In genomic region chr17:78822552-78822951, GRCh38 we compare ENCODE assay signal across 13 cellular contexts. TPM values are rescaled to one million over a fixed set of nuclear protein-coding genes. Genes with fewer than 3 reads are reported as not detected.
DNase-seq lines count a peak whose midpoint lies in the region; TF ChIP-seq lines count a peak whose summit lies in the region.
"Had no signal": no experiment of that assay in that cellular context is flagged by ENCODE, and none has a peak within 500 bp of the region (broad histone marks: within the 10 kb centered on the region; RNA-seq: fewer than 3 reads in every experiment).

No MANE protein-coding gene starts in this region.

- no peak overlapping the region for H3K4me3 Mint-ChIP-seq in MCF 10A (ENCODE audit: unreplicated experiment)
- H3K4me3 Mint-ChIP-seq: stimulated activated memory B cell treated with anti-CD40 and anti-IgM and Interleukin-4, amounts not matched to agents 10 μg/mL and 1 μg/mL and 100 μg/mL, for 72 hours had no signal

- H3K36me3 ChIP-seq in mammary epithelial cell (ENCODE audit: insufficient read depth, low read length) (peaks cover 37% of the 10 kb centered on the region), adipocyte (ENCODE audit: control insufficient read depth, insufficient read depth, low read length, severe bottlenecking) (peaks cover 91% of the 10 kb centered on the region), tibial nerve (peaks cover 0 to 98% (median 43%) of the 10 kb centered on the region in 3 donors)
- H3K36me3 ChIP-seq in effector memory CD4-positive, alpha-beta T cell (ENCODE audit: control insufficient read depth, insufficient read depth, low read length) = peaks cover 72% of the 10 kb centered on the region

- H3K9me3 Mint-ChIP-seq in MCF 10A (ENCODE audit: unreplicated experiment) = no peaks in the 10 kb centered on the region
- H3K9me3 Mint-ChIP-seq: stimulated activated memory B cell treated with anti-CD40 and anti-IgM and Interleukin-4, amounts not matched to agents 10 μg/mL and 1 μg/mL and 100 μg/mL, for 72 hours had no signal

- H3K9ac ChIP-seq in mammary epithelial cell (ENCODE audit: insufficient read depth, low read length) (no peak overlapping the region), adipocyte (ENCODE audit: low read length) (peak overlapping the region; percentile 14)

- H3K36me3 Mint-ChIP-seq in MCF 10A (ENCODE audit: insufficient read depth, unreplicated experiment) = peaks cover 86% of the 10 kb centered on the region

- TF ChIP-seq POLR2A in tibial nerve (IDR thresholded peaks at IDR 0.05) = no peak

- 95% methylated on average over 8 of the region's 14 CpGs for WGBS in mammary epithelial cell (ENCODE audit: low coverage, missing lambda C conversion rate)
- 62 to 71% methylated on average over 13 to 14 of the region's 14 CpGs for WGBS in tibial nerve, 2 donors

- peaks cover 34% of the 10 kb centered on the region for H3K79me2 ChIP-seq in mammary epithelial cell (ENCODE audit: insufficient read depth, low read length)

- H3K27me3 ChIP-seq in mammary epithelial cell (ENCODE audit: insufficient read depth, low read length) (no peaks in the 10 kb centered on the region), adipocyte (replicated peaks; ENCODE audit: control insufficient read depth, insufficient read depth, low read length) (no peaks in the 10 kb centered on the region), tibial nerve (no peaks in the 10 kb centered on the region)
- H3K27me3 ChIP-seq in effector memory CD4-positive, alpha-beta T cell (replicated peaks; ENCODE audit: control insufficient read depth, insufficient read depth, low read length, poor library complexity, severe bottlenecking) = no peaks in the 10 kb centered on the region

- H3K9me3 ChIP-seq in mammary epithelial cell (replicated peaks; ENCODE audit: insufficient read depth, low read length) (no peaks in the 10 kb centered on the region), adipocyte (ENCODE audit: control insufficient read depth, low read length) (no peaks in the 10 kb centered on the region), tibial nerve (no peaks in the 10 kb centered on the region)
- no peaks in the 10 kb centered on the region for H3K9me3 ChIP-seq in effector memory CD4-positive, alpha-beta T cell (ENCODE audit: control insufficient read depth, low read length)

- no peaks in the 10 kb centered on the region for H3K27me3 Mint-ChIP-seq in MCF 10A (ENCODE audit: insufficient read depth, unreplicated experiment)
- H3K27me3 Mint-ChIP-seq: stimulated activated memory B cell treated with anti-CD40 and anti-IgM and Interleukin-4, amounts not matched to agents 10 μg/mL and 1 μg/mL and 100 μg/mL, for 72 hours had no signal

- dilution Hi-C loops in mammary epithelial cell (cut with HindIII; ENCODE audit: low sequenced_read_pairs) = no loop called here

- H3K4me1 ChIP-seq in mammary epithelial cell (ENCODE audit: insufficient read depth, low read length) = no peaks in the 10 kb centered on the region
- H3K4me1 ChIP-seq in adipocyte (ENCODE audit: control insufficient read depth, insufficient read depth, low read length) = peaks cover 4% of the 10 kb centered on the region
- peaks cover 0 to 14% (median 6%) of the 10 kb centered on the region in 4 donors for H3K4me1 ChIP-seq in tibial nerve
- peaks cover 35% of the 10 kb centered on the region for H3K4me1 ChIP-seq in effector memory CD4-positive, alpha-beta T cell (ENCODE audit: control insufficient read depth, insufficient read depth, low read length, poor library complexity, severe bottlenecking)

- no peak overlapping the region for H3K27ac ChIP-seq in mammary epithelial cell (ENCODE audit: insufficient read depth, low read depth, low read length)
- peak overlapping the region in 3 of 4 donors; percentile 24 to 83 (median 82) for H3K27ac ChIP-seq in tibial nerve
- no peak overlapping the region for H3K27ac ChIP-seq in effector memory CD4-positive, alpha-beta T cell (ENCODE audit: insufficient read depth, low read length, poor library complexity, severe bottlenecking)

- in situ Hi-C loops in mammary epithelial cell (cut with MboI; ENCODE audit: low sequenced_read_pairs in 2 of 2) = no loop called here

- POLR2A ChIA-PET in MCF 10A (lab: Yijun Ruan, JAX) = interaction anchor here (1.3 kb wide), 1 partner anchor 18 kb away, joined by 3 read pairs; the partner anchor contains the start of gene USP36

- H3K4me2 ChIP-seq in mammary epithelial cell (ENCODE audit: insufficient read depth, low read depth, low read length) = no peak overlapping the region

- no peak overlapping the region for H2AFZ ChIP-seq in mammary epithelial cell (ENCODE audit: low read depth, low read length)

- H3K4me3 ChIP-seq in mammary epithelial cell (replicated peaks in 1 of 3; ENCODE audit: insufficient read depth in 1 of 3, low read depth in 2 of 3, low read length in 3 of 3) (no peak overlapping the region), adipocyte (ENCODE audit: low read length) (no peak overlapping the region), tibial nerve (no peak overlapping the region)
- no peak overlapping the region for H3K4me3 ChIP-seq in effector memory CD4-positive, alpha-beta T cell (ENCODE audit: insufficient read depth, low read depth, low read length, poor library complexity, severe bottlenecking)

- peaks cover 5% of the 10 kb centered on the region for H3K4me1 Mint-ChIP-seq in MCF 10A (ENCODE audit: insufficient read depth, unreplicated experiment)

- H3K27ac Mint-ChIP-seq in MCF 10A (ENCODE audit: low read depth, unreplicated experiment) = peak overlapping the region; percentile 67
- H3K27ac Mint-ChIP-seq: stimulated activated memory B cell treated with anti-CD40 and anti-IgM and Interleukin-4, amounts not matched to agents 10 μg/mL and 1 μg/mL and 100 μg/mL, for 72 hours had no signal

- no peak for TF ChIP-seq CTCF in MCF 10A (IDR thresholded peaks at IDR 0.05; ENCODE audit: unreplicated experiment)
- no peak for TF ChIP-seq CTCF in mammary epithelial cell (conservative IDR thresholded peaks at IDR 0.05 in 1 of 2, IDR thresholded peaks at IDR 0.05 in 1 of 2; ENCODE audit: extremely low read depth in 1 of 2, insufficient read depth in 1 of 2, low read depth in 1 of 2, low read length in 2 of 2)
- no peak for TF ChIP-seq CTCF in tibial nerve (IDR thresholded peaks at IDR 0.05)

- TF ChIP-seq EP300 in tibial nerve (IDR thresholded peaks at IDR 0.05) = peak in 1 of 2 donors; percentile 61

- DNase-seq in MCF 10A (ENCODE audit: unreplicated experiment) (no peak), mammary epithelial cell (no peak), adipocyte (ENCODE audit: low read depth) (peak; percentile 94), globus pallidus (ENCODE audit: low spot score) (peak; percentile 43), tibial nerve (ENCODE audit: low spot score in 2 of 2) (no peak), NCI-H2227 treated with DMSO at 0.1 percent for 48 hours (lab: John Stamatoyannopoulos, UW) (no peak), NCI-H1092 treated with DMSO at 0.1 percent for 48 hours (lab: John Stamatoyannopoulos, UW) (no peak)
- no peak for DNase-seq in effector memory CD4-positive, alpha-beta T cell
- DNase-seq: activated CD4-positive, alpha-beta T cell treated with anti-CD3 and anti-CD28 coated beads for 1 hour; effector CD8-positive, alpha-beta T cell; kidney glomerular epithelial cell; NK-92 treated with Interleukin-12 subunit alpha and Interleukin-12 subunit beta, amount 100 ng/mL, for 24 hours had no signal

- no peaks in the 10 kb centered on the region for H4K20me1 ChIP-seq in mammary epithelial cell (ENCODE audit: insufficient read depth, low read length)

- CTCF ChIA-PET in MCF 10A (lab: Yijun Ruan, JAX) (interaction anchor here (0.6 kb wide), 1 partner anchor 100 kb away, joined by 3 read pairs; no protein-coding TSS in a partner anchor), mammary epithelial cell (lab: Charles Lee; ENCODE audit: low non-redundant PET) (no interaction called here)

- BruUV-seq in MCF 10A (replicated peaks; lab: Mats Ljungman, UMichigan) (no TSS peak), mammary epithelial cell (replicated peaks; lab: Mats Ljungman, UMichigan) (no TSS peak)

- intact Hi-C loops in MCF 10A (cut with micrococcal nuclease) (no loop called here), mammary epithelial cell (cut with micrococcal nuclease) (no loop called here)

RNA-seq across cellular contexts. Expression of gene USP36, which starts 18.1 kb away (rescaled TPM):
- total RNA-seq in MCF 10A (2022) (118 and 119 TPM in 2 replicates), mammary epithelial cell (10 to 100 TPM; 35.7 to 80.8 TPM), tibial nerve (10 to 100 TPM; 50.9 to 64.9 (median 59.9) TPM)
- polyA plus RNA-seq in mammary epithelial cell = 23.7 TPM
- 73.4 TPM for polyA minus RNA-seq in mammary epithelial cell

RNA-seq across cellular contexts. Expression of gene CYTH1, which starts 40.5 kb away (rescaled TPM):
- 32.8 and 38.5 TPM in 2 replicates for total RNA-seq in MCF 10A (2022)
- total RNA-seq in mammary epithelial cell = 10 to 100 TPM; 25.8 to 35.7 TPM
- polyA plus RNA-seq in mammary epithelial cell = 18.2 TPM
- 10.1 TPM for polyA minus RNA-seq in mammary epithelial cell
- 10 to 100 TPM; 53.1 to 81.0 (median 63.8) TPM for total RNA-seq in tibial nerve

Comparison
In these comparisons a context has a peak if more than half of its experiments do, and no peak if none do; other contexts are left out.
1. DNase-seq: peak in adipocyte (single experiment) and globus pallidus (single experiment); none in MCF 10A (single experiment), mammary epithelial cell (single experiment), tibial nerve (0 of 2), NCI-H2227 treated with DMSO at 0.1 percent for 48 hours (single experiment), effector memory CD4-positive, alpha-beta T cell (0 of 3) and NCI-H1092 treated with DMSO at 0.1 percent for 48 hours (single experiment).
2. H3K27ac ChIP-seq: peak in tibial nerve (3 of 4); none in mammary epithelial cell (single experiment) and effector memory CD4-positive, alpha-beta T cell (single experiment).